In the genomic region with DNA sequence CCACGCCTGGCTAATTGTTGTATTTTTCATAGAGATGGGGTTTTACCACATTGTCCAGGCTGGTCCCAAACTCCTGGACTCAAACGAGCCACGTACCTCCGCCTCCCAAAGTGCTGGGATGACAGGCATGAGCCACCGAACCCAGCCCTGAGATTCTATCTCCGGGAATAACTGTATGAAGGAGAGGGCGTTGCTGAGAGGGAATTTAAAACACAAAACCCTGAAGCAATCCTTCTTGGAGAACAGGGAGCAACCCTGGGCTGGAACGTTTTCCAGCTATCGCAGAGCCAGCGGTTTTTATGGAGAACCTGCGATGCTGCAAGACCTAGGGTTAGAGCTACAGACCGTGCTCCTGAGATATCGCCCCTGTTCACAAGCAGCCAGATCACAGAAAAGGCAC, we compare ENCODE assay signal across 27 cellular contexts.
DNase-seq lines count a peak whose midpoint lies in the region; ATAC-seq, FAIRE-seq and TF ChIP-seq lines count a peak whose summit lies in the region.
"Had no signal": no experiment of that assay in that cellular context is flagged by ENCODE, and none has a peak within 500 bp of the region (broad histone marks: within the 10 kb centered on the region; RNA-seq: fewer than 3 reads in every experiment).

No MANE protein-coding gene starts in this region.

- no peak overlapping the region for H3K4ac ChIP-seq in trophoblast cell (ENCODE audit: low read depth, low read length)

- no peak for TF ChIP-seq CTCF in left ventricle myocardium inferior (IDR thresholded peaks at IDR 0.05; ENCODE audit: borderline replicate concordance)
- no peak for TF ChIP-seq CTCF in kidney (IDR thresholded peaks at IDR 0.05; ENCODE audit: borderline replicate concordance, extremely low read depth, insufficient read depth)

- peaks cover 16% of the 10 kb centered on the region for H3K79me1 ChIP-seq in trophoblast cell (ENCODE audit: low read length)

- no peak overlapping the region for H2BK120ac ChIP-seq in trophoblast cell (ENCODE audit: insufficient read depth, low read length, poor library complexity)

- WGBS in right cardiac atrium = 69% methylated on average over 13 of the region's 13 CpGs
- no CpG with 5 or more reads among the region's 13 CpGs for WGBS in trophoblast cell (ENCODE audit: extremely low coverage, insufficient coverage, insufficient read length)

- no peak overlapping the region for H4K12ac ChIP-seq in trophoblast cell (ENCODE audit: low read depth, low read length)

- H2AFZ ChIP-seq in trophoblast cell (ENCODE audit: insufficient read depth, low read length, poor library complexity) = no peak overlapping the region

- peaks cover 1% of the 10 kb centered on the region for H3K79me2 ChIP-seq in trophoblast cell (ENCODE audit: control insufficient read depth, insufficient read depth, low read length, poor library complexity)

- DNase-seq in left ventricle myocardium inferior = no peak
- no peak for DNase-seq in cardiac septum (ENCODE audit: low spot score)
- no peak for DNase-seq in right cardiac atrium
- no peak for DNase-seq in Right ventricle myocardium superior
- peak; percentile 10 for DNase-seq in kidney
- DNase-seq in trophoblast cell = peak; percentile 39 to 51
- DNase-seq in C1 segment of cervical spinal cord (lab: John Stamatoyannopoulos, UW) = no peak
- DNase-seq: AML-193; CD4-positive, alpha-beta memory T cell; CD4-positive, CD25-positive, alpha-beta regulatory T cell; CD8-positive, alpha-beta memory T cell; COR-L47; DMS 273 treated with DMSO at 0.1 percent for 48 hours; DMS153; DMS53; DMS79; DND-41; EL; GDM1 had no signal

- no peak overlapping the region for H2AK5ac ChIP-seq in trophoblast cell (ENCODE audit: low read length)

- H3K27me3 ChIP-seq in left ventricle myocardium inferior (ENCODE audit: low read depth) (no peaks in the 10 kb centered on the region), right cardiac atrium (ENCODE audit: control insufficient read depth, insufficient read depth) (no peaks in the 10 kb centered on the region), trophoblast cell (ENCODE audit: insufficient read depth, low read length) (no peaks in the 10 kb centered on the region)

- no peak overlapping the region for H3K14ac ChIP-seq in trophoblast cell (ENCODE audit: low read length)

- H3K18ac ChIP-seq in trophoblast cell (ENCODE audit: low read length) = no peak overlapping the region

- no peak overlapping the region for H3K9ac ChIP-seq in kidney (ENCODE audit: low read length in 2 of 2)
- H3K9ac ChIP-seq in trophoblast cell (ENCODE audit: low read length) = no peak overlapping the region
- H3K9ac ChIP-seq: BLaER1 treated with 17β-estradiol and CSF1 and Interleukin-3, amounts not matched to agents 10 nM and 100 nM had no signal

- H4K8ac ChIP-seq in trophoblast cell (ENCODE audit: low read depth, low read length) = no peak overlapping the region

- H3K27ac ChIP-seq in left ventricle myocardium inferior (replicated peaks) (peak overlapping the region; percentile 9), right cardiac atrium (ENCODE audit: low read length) (peak overlapping the region; percentile 46), kidney (ENCODE audit: low read depth in 2 of 2, low read length in 2 of 2) (no peak overlapping the region), trophoblast cell (ENCODE audit: low read depth, low read length) (no peak overlapping the region)
- H3K27ac ChIP-seq: 22Rv1; BLaER1 treated with 17β-estradiol and CSF1 and Interleukin-3, amounts not matched to agents 10 nM and 100 nM had no signal

- intact Hi-C loops in left ventricle myocardium inferior (cut with micrococcal nuclease) (no loop called here), cardiac septum (cut with DNase I) (no loop called here), right cardiac atrium (cut with DNase I) (loop anchor here in 1 of 4 donors (10.0 kb wide), 1 partner anchor 267 kb away; no protein-coding TSS in a partner anchor), Right ventricle myocardium superior (cut with DNase I) (no loop called here), kidney (cut with DNase I) (no loop called here)

- H3K36me3 ChIP-seq in left ventricle myocardium inferior = no peaks in the 10 kb centered on the region
- no peaks in the 10 kb centered on the region for H3K36me3 ChIP-seq in kidney (ENCODE audit: control insufficient read depth in 1 of 2, insufficient read depth in 2 of 2, low read length in 2 of 2)
- H3K36me3 ChIP-seq in trophoblast cell (ENCODE audit: control insufficient read depth in 1 of 2, insufficient read depth in 2 of 2, low read length in 2 of 2) = no peaks in the 10 kb centered on the region
- H3K36me3 ChIP-seq: BLaER1 treated with 17β-estradiol and CSF1 and Interleukin-3, amounts not matched to agents 10 nM and 100 nM had no signal

- FAIRE-seq in kidney (lab: Jason Lieb, UNC) = no peak
- FAIRE-seq: A549, GM12878, GM12892, GM18507, GM19239 had no signal

- H3K23ac ChIP-seq in trophoblast cell (ENCODE audit: low read length) = no peak overlapping the region

- no peak overlapping the region for H2BK5ac ChIP-seq in trophoblast cell (ENCODE audit: low read depth, low read length, poor library complexity)

- H3K9me3 ChIP-seq in left ventricle myocardium inferior (replicated peaks) = no peaks in the 10 kb centered on the region
- no peaks in the 10 kb centered on the region for H3K9me3 ChIP-seq in right cardiac atrium (ENCODE audit: control insufficient read depth, low read length)
- H3K9me3 ChIP-seq in kidney (ENCODE audit: control insufficient read depth in 1 of 2, low read length in 2 of 2) = no peaks in the 10 kb centered on the region
- H3K9me3 ChIP-seq in trophoblast cell (ENCODE audit: insufficient read depth, low read depth, low read length) = no peaks in the 10 kb centered on the region
- H3K9me3 ChIP-seq: A549; BLaER1 treated with 17β-estradiol and CSF1 and Interleukin-3, amounts not matched to agents 10 nM and 100 nM had no signal

- ATAC-seq in right cardiac atrium (no peak), Right ventricle myocardium superior (ENCODE audit: poor library complexity) (no peak), GM18867 (IDR thresholded peaks at IDR 0.05; ENCODE audit: unreplicated experiment) (no peak)
- ATAC-seq: A549, GM12878 had no signal

- H3K4me2 ChIP-seq in trophoblast cell (ENCODE audit: low read length) = no peak overlapping the region
- H3K4me2 ChIP-seq: A549 had no signal

- H2BK12ac ChIP-seq in trophoblast cell (ENCODE audit: low read length) = no peak overlapping the region

- H3K4me3 ChIP-seq in left ventricle myocardium inferior = no peak overlapping the region
- no peak overlapping the region for H3K4me3 ChIP-seq in right cardiac atrium (ENCODE audit: low read length)
- H3K4me3 ChIP-seq in kidney (ENCODE audit: low read length in 2 of 2) = no peak overlapping the region
- no peak overlapping the region for H3K4me3 ChIP-seq in trophoblast cell (ENCODE audit: low read depth, low read length)
- H3K4me3 ChIP-seq: A549; BLaER1 treated with 17β-estradiol and CSF1 and Interleukin-3, amounts not matched to agents 10 nM and 100 nM; GM12878 had no signal

- peaks cover 90% of the 10 kb centered on the region for H3K4me1 ChIP-seq in left ventricle myocardium inferior
- peaks cover 4% of the 10 kb centered on the region for H3K4me1 ChIP-seq in right cardiac atrium (ENCODE audit: control insufficient read depth, insufficient read depth, low read length)
- H3K4me1 ChIP-seq in kidney (ENCODE audit: control insufficient read depth in 1 of 2, insufficient read depth in 1 of 2, low read depth in 1 of 2, low read length in 2 of 2) = peaks cover 6 to 10% of the 10 kb centered on the region in 2 donors
- H3K4me1 ChIP-seq in trophoblast cell (ENCODE audit: control insufficient read depth in 1 of 2, insufficient read depth in 2 of 2, low read length in 2 of 2) = peaks cover 8 to 20% of the 10 kb centered on the region in 2 experiments

- no peak overlapping the region for H4K91ac ChIP-seq in trophoblast cell (ENCODE audit: low read depth, low read length)

Comparison
In these comparisons a context has a peak if more than half of its experiments do, and no peak if none do; other contexts are left out.
1. DNase-seq: peak in kidney (single experiment) and trophoblast cell (2 of 2); none in left ventricle myocardium inferior (single experiment), cardiac septum (single experiment), right cardiac atrium (0 of 3), Right ventricle myocardium superior (single experiment) and C1 segment of cervical spinal cord (0 of 14).
2. H3K27ac ChIP-seq: peak in left ventricle myocardium inferior (single experiment) and right cardiac atrium (single experiment); none in kidney (0 of 2) and trophoblast cell (single experiment).